Comparison of ENCODE assay signal across 14 cellular contexts in genomic region chr16:12901204-12901596, GRCh38. TPM values are rescaled to one million over a fixed set of nuclear protein-coding genes. Genes with fewer than 3 reads are reported as not detected.
DNase-seq lines count a peak whose midpoint lies in the region; ATAC-seq, FAIRE-seq and TF ChIP-seq lines count a peak whose summit lies in the region.
"Had no signal": no experiment of that assay in that cellular context is flagged by ENCODE, and none has a peak within 500 bp of the region (broad histone marks: within the 10 kb centered on the region; RNA-seq: fewer than 3 reads in every experiment).

No MANE protein-coding gene starts in this region.

- no peak overlapping the region for H3K4me3 ChIP-seq in HepG2 (replicated peaks in 1 of 3; ENCODE audit: insufficient read depth in 1 of 3, low read depth in 2 of 3, low read length in 3 of 3)
- H3K4me3 ChIP-seq in right lobe of liver: no peak overlapping the region
- H3K4me3 ChIP-seq in astrocyte (ENCODE audit: insufficient read depth, low read depth, low read length): no peak overlapping the region
- peak overlapping the region in 1 of 2 donors; percentile 25 for H3K4me3 ChIP-seq in aorta (ENCODE audit: low read length in 2 of 2)

- H3K9ac ChIP-seq in HepG2 (ENCODE audit: insufficient read depth, low read depth, low read length) (no peak overlapping the region), astrocyte (ENCODE audit: low read length) (no peak overlapping the region)

- H3K27me3 Mint-ChIP-seq in astrocyte (ENCODE audit: low read depth, unreplicated experiment): no peaks in the 10 kb centered on the region
- H3K27me3 Mint-ChIP-seq in activated CD8-positive, alpha-beta memory T cell treated with anti-CD3 and anti-CD28 coated beads, Interleukin-2, amount 10 ng/mL, durations not matched to agents 7 days and 5 days: peaks cover 83% of the 10 kb centered on the region

- TF ChIP-seq EP300 in HepG2 (IDR thresholded peaks at IDR 0.05; ENCODE audit: low read depth in 2 of 2, low read length in 2 of 2) (no peak), HepG2 (CRISPR knock-in tag; IDR thresholded peaks at IDR 0.05; ENCODE audit: borderline replicate concordance) (no peak)

- ATAC-seq in HepG2 (peak; percentile 17; the same call in 2 of the 3 replicates), right lobe of liver (no peak), aorta (ENCODE audit: low FRiP score) (peak; percentile 12)
- ATAC-seq in activated CD8-positive, alpha-beta memory T cell treated with anti-CD3 and anti-CD28 coated beads, Interleukin-2, amount 10 ng/mL, durations not matched to agents 7 days and 5 days: no peak
- ATAC-seq: gastrocnemius medialis; HCT116; stimulated activated naive B cell treated with anti-CD40 and anti-IgM and Interleukin-4, amounts not matched to agents 10 μg/mL and 1 μg/mL and 100 μg/mL, for 72 hours had no signal

- TF ChIP-seq CTCF in HepG2 (CRISPR knock-in tag; IDR thresholded peaks at IDR 0.05) (no peak), right lobe of liver (IDR thresholded peaks at IDR 0.05) (no peak), astrocyte (IDR thresholded peaks at IDR 0.05; ENCODE audit: insufficient read depth, low read depth, low read length) (no peak)

- POLR2A ChIA-PET in HepG2 (lab: Yijun Ruan, JAX): no interaction called here

- BruUV-seq in HepG2 (replicated peaks; lab: Mats Ljungman, UMichigan): no TSS peak

- H3K4me3 Mint-ChIP-seq in astrocyte (ENCODE audit: unreplicated experiment): peak overlapping the region; percentile 81
- no peak overlapping the region for H3K4me3 Mint-ChIP-seq in activated CD8-positive, alpha-beta memory T cell treated with anti-CD3 and anti-CD28 coated beads, Interleukin-2, amount 10 ng/mL, durations not matched to agents 7 days and 5 days
- H3K4me3 Mint-ChIP-seq: B cell had no signal

- no peak overlapping the region for H2AFZ ChIP-seq in HepG2 (ENCODE audit: low read length)
- H2AFZ ChIP-seq in astrocyte (ENCODE audit: low read depth, low read length): no peak overlapping the region

- H3K4me1 Mint-ChIP-seq in astrocyte (ENCODE audit: low read depth, unreplicated experiment): peaks cover 18% of the 10 kb centered on the region
- peaks cover 2% of the 10 kb centered on the region for H3K4me1 Mint-ChIP-seq in activated CD8-positive, alpha-beta memory T cell treated with anti-CD3 and anti-CD28 coated beads, Interleukin-2, amount 10 ng/mL, durations not matched to agents 7 days and 5 days

- WGBS in HepG2 (ENCODE audit: low lambda C conversion rate): 35% methylated on average over 29 of the region's 34 CpGs
- WGBS in right lobe of liver (ENCODE audit: insufficient coverage, low coverage, low lambda C conversion rate, missing lambda C conversion rate): 0% methylated on average over 1 of the region's 34 CpGs
- WGBS in aorta, 2 donors: 1 to 2% methylated on average over 27 to 34 of the region's 34 CpGs

- CTCF ChIA-PET in HepG2 (lab: Yijun Ruan, JAX; ENCODE audit: low intra/inter-chr PET ratio, low total read pairs): no interaction called here
- CTCF ChIA-PET in activated CD8-positive, alpha-beta memory T cell treated with anti-CD3 and anti-CD28 coated beads, Interleukin-2, amount 10 ng/mL, durations not matched to agents 7 days and 5 days (lab: Charles Lee): no interaction called here

- no peaks in the 10 kb centered on the region for H3K79me2 ChIP-seq in HepG2 (ENCODE audit: insufficient read depth, low read length)
- H3K79me2 ChIP-seq in astrocyte (ENCODE audit: insufficient read depth, low read length): no peaks in the 10 kb centered on the region

- H3K4me1 ChIP-seq in HepG2 (ENCODE audit: insufficient read depth, low read length): no peaks in the 10 kb centered on the region
- H3K4me1 ChIP-seq in right lobe of liver: peaks cover 0 to 11% (median 0%) of the 10 kb centered on the region in 4 donors
- peaks cover 4% of the 10 kb centered on the region for H3K4me1 ChIP-seq in astrocyte (ENCODE audit: insufficient read depth, low read length)
- no peaks in the 10 kb centered on the region for H3K4me1 ChIP-seq in aorta (ENCODE audit: control insufficient read depth in 1 of 2, insufficient read depth in 2 of 2, low read length in 2 of 2)
- H3K4me1 ChIP-seq: gastrocnemius medialis had no signal

- H3K9me3 Mint-ChIP-seq in astrocyte (ENCODE audit: unreplicated experiment): no peaks in the 10 kb centered on the region
- no peaks in the 10 kb centered on the region for H3K9me3 Mint-ChIP-seq in activated CD8-positive, alpha-beta memory T cell treated with anti-CD3 and anti-CD28 coated beads, Interleukin-2, amount 10 ng/mL, durations not matched to agents 7 days and 5 days (ENCODE audit: low read depth)
- H3K9me3 Mint-ChIP-seq: stimulated activated naive B cell treated with anti-CD40 and anti-IgM and Interleukin-4, amounts not matched to agents 10 μg/mL and 1 μg/mL and 100 μg/mL, for 72 hours had no signal

- H3K4me2 ChIP-seq in HepG2 (ENCODE audit: low read depth, low read length) (no peak overlapping the region), astrocyte (ENCODE audit: low read length) (peak overlapping the region; percentile 26)

- H3K27ac ChIP-seq in HepG2 (ENCODE audit: extremely low read length, insufficient read depth, low read length) (no peak overlapping the region), right lobe of liver (no peak overlapping the region), astrocyte (ENCODE audit: low read depth, low read length) (no peak overlapping the region), aorta (ENCODE audit: low read depth in 1 of 2, low read length in 2 of 2) (no peak overlapping the region)
- H3K27ac ChIP-seq: gastrocnemius medialis had no signal

- TF ChIP-seq POLR2A in HepG2 (IDR thresholded peaks at IDR 0.05; ENCODE audit: insufficient read depth in 1 of 2, low read depth in 2 of 2, low read length in 2 of 2) (no peak), right lobe of liver (IDR thresholded peaks at IDR 0.05) (no peak)

- H3K27me3 ChIP-seq in HepG2 (ENCODE audit: control insufficient read depth in 1 of 2, insufficient read depth in 2 of 2, low read length in 2 of 2) (peaks cover 14 to 56% of the 10 kb centered on the region in 2 experiments), right lobe of liver (peaks cover 0 to 10% of the 10 kb centered on the region in 2 donors), astrocyte (ENCODE audit: insufficient read depth, low read length) (peaks cover 52% of the 10 kb centered on the region), aorta (ENCODE audit: control insufficient read depth in 1 of 2, insufficient read depth in 2 of 2, low read length in 1 of 2) (no peaks in the 10 kb centered on the region)

- no peaks in the 10 kb centered on the region for H3K36me3 ChIP-seq in HepG2 (replicated peaks in 1 of 2; ENCODE audit: control insufficient read depth in 1 of 2, insufficient read depth in 2 of 2, low read length in 2 of 2)
- H3K36me3 ChIP-seq in right lobe of liver: no peaks in the 10 kb centered on the region
- no peaks in the 10 kb centered on the region for H3K36me3 ChIP-seq in astrocyte (ENCODE audit: insufficient read depth, low read length)
- H3K36me3 ChIP-seq in aorta (ENCODE audit: control insufficient read depth in 1 of 2, insufficient read depth in 2 of 2, low read length in 1 of 2): no peaks in the 10 kb centered on the region
- H3K36me3 ChIP-seq: gastrocnemius medialis had no signal

- in situ Hi-C loops in HepG2 (cut with HindIII; ENCODE audit: extremely low pct_ligation_motif_present, low pct_unique_long_range_greater_than_20kb): no loop called here

- H3K9me3 ChIP-seq in HepG2 (ENCODE audit: low read length): no peaks in the 10 kb centered on the region
- no peaks in the 10 kb centered on the region for H3K9me3 ChIP-seq in right lobe of liver
- H3K9me3 ChIP-seq in astrocyte (ENCODE audit: insufficient read depth, low read depth, low read length): no peaks in the 10 kb centered on the region
- no peaks in the 10 kb centered on the region for H3K9me3 ChIP-seq in aorta (ENCODE audit: control insufficient read depth, low read length)
- H3K9me3 ChIP-seq: gastrocnemius medialis had no signal

- FAIRE-seq in HepG2 (lab: Jason Lieb, UNC): no peak
- no peak for FAIRE-seq in astrocyte (lab: Jason Lieb, UNC)
- FAIRE-seq: bronchial epithelial cell had no signal

- no peak overlapping the region for H3K27ac Mint-ChIP-seq in astrocyte (ENCODE audit: unreplicated experiment)
- no peak overlapping the region for H3K27ac Mint-ChIP-seq in activated CD8-positive, alpha-beta memory T cell treated with anti-CD3 and anti-CD28 coated beads, Interleukin-2, amount 10 ng/mL, durations not matched to agents 7 days and 5 days
- H3K27ac Mint-ChIP-seq: B cell; stimulated activated naive B cell treated with anti-CD40 and anti-IgM and Interleukin-4, amounts not matched to agents 10 μg/mL and 1 μg/mL and 100 μg/mL, for 72 hours had no signal

- DNase-seq in HepG2 (ENCODE audit: low spot score): no peak
- no peak for DNase-seq in right lobe of liver
- no peak for DNase-seq in astrocyte (ENCODE audit: low read depth)
- peak; percentile 91 for DNase-seq in kidney tubule cell (ENCODE audit: low spot score)
- DNase-seq in aorta: no peak
- DNase-seq in activated CD8-positive, alpha-beta memory T cell treated with anti-CD3 and anti-CD28 coated beads, Interleukin-2, amount 10 ng/mL, durations not matched to agents 7 days and 5 days: no peak
- no peak for DNase-seq in hippocampal formation (lab: John Stamatoyannopoulos, UW)
- DNase-seq in OCI-M2 (lab: John Stamatoyannopoulos, UW; ENCODE audit: unreplicated experiment): no peak
- DNase-seq: activated CD4-positive, alpha-beta T cell treated with anti-CD3 and anti-CD28 coated beads, Interleukin-2, amount 50 U/mL, for 4 hours; gastrocnemius medialis; stimulated activated naive B cell treated with anti-CD40 and anti-IgM and Interleukin-4, amounts not matched to agents 10 μg/mL and 1 μg/mL and 100 μg/mL, for 72 hours had no signal

- TF ChIP-seq RAD21 in HepG2 (CRISPR knock-in tag; IDR thresholded peaks at IDR 0.05): no peak

- intact Hi-C loops in HepG2 (cut with micrococcal nuclease; ENCODE audit: unreplicated experiment): no loop called here
- intact Hi-C loops in right lobe of liver (cut with DNase I): no loop called here
- intact Hi-C loops in aorta (cut with DNase I): no loop called here

- no peaks in the 10 kb centered on the region; the same call in 1 of the 2 replicates for H4K20me1 ChIP-seq in HepG2 (ENCODE audit: insufficient read depth, low read length)
- no peaks in the 10 kb centered on the region for H4K20me1 ChIP-seq in astrocyte (ENCODE audit: insufficient read depth, low read length)

- no peaks in the 10 kb centered on the region for H3K36me3 Mint-ChIP-seq in astrocyte (ENCODE audit: low read depth, unreplicated experiment)
- no peaks in the 10 kb centered on the region for H3K36me3 Mint-ChIP-seq in activated CD8-positive, alpha-beta memory T cell treated with anti-CD3 and anti-CD28 coated beads, Interleukin-2, amount 10 ng/mL, durations not matched to agents 7 days and 5 days
- H3K36me3 Mint-ChIP-seq: stimulated activated naive B cell treated with anti-CD40 and anti-IgM and Interleukin-4, amounts not matched to agents 10 μg/mL and 1 μg/mL and 100 μg/mL, for 72 hours had no signal

RNA-seq across cellular contexts. Expression of gene SHISA9, which starts 0.2 kb away (rescaled TPM):
- total RNA-seq in HepG2 (2016; rRNA removed; fragmentation: Illumina TruSeq; extraction: Trizol) (not detected in 2 replicates), right lobe of liver (under 1 TPM in 2 of 6 experiments, not detected in 4; 0.02 to 0.06 TPM), astrocyte (51.2 and 73.0 TPM in 2 replicates), aorta (under 1 TPM; 0.10 to 0.39 TPM)
- total RNA-seq in HepG2 (2016; cell fraction: cytosol; rRNA removed; fragmentation: Illumina TruSeq; extraction: Trizol; ENCODE audit: low read depth): not detected in 2 replicates
- not detected in 2 replicates for total RNA-seq in HepG2 (2016; cell fraction: insoluble cytoplasmic fraction; rRNA removed; fragmentation: Illumina TruSeq; extraction: Trizol)
- not detected in 2 replicates for total RNA-seq in HepG2 (2016; cell fraction: membrane; rRNA removed; fragmentation: Illumina TruSeq; extraction: Trizol)
- total RNA-seq in HepG2 (2016; cell fraction: nucleus; rRNA removed; fragmentation: Illumina TruSeq; extraction: Trizol): not detected in 2 replicates
- polyA plus RNA-seq in HepG2 (2011; rRNA removed) (0.01 TPM in 1 of 2 replicates, not detected in the other), aorta (under 1 TPM in 1 of 2 donors, not detected in 1; 0.25 TPM)
- polyA plus RNA-seq in HepG2 (2011; cell fraction: cytosol; rRNA removed): not detected in 2 replicates
- 0.03 TPM in 2 replicates for polyA plus RNA-seq in HepG2 (2011; cell fraction: nucleus; rRNA removed)
- not detected in 2 replicates for polyA plus RNA-seq in HepG2 (2012)
- not detected in 2 replicates for polyA plus RNA-seq in HepG2 (2016; cell fraction: cytosol; fragmentation: Illumina TruSeq; extraction: Trizol; ENCODE audit: low read depth)
- not detected in 2 replicates for polyA plus RNA-seq in HepG2 (2016; cell fraction: insoluble cytoplasmic fraction; fragmentation: Illumina TruSeq; extraction: Trizol; ENCODE audit: low read depth)
- not detected in 2 replicates for polyA plus RNA-seq in HepG2 (2016; cell fraction: membrane; fragmentation: Illumina TruSeq; extraction: Trizol; ENCODE audit: low read depth)
- not detected in 2 replicates for polyA plus RNA-seq in HepG2 (2016; cell fraction: nucleus; fragmentation: Illumina TruSeq; extraction: Trizol; ENCODE audit: insufficient read depth, low read depth)
- polyA minus RNA-seq in HepG2 (2011; rRNA and poly(A)+ RNA removed; ENCODE audit: low replicate concordance): 0.02 and 0.23 TPM in 2 replicates
- not detected in 2 replicates for polyA minus RNA-seq in HepG2 (2011; cell fraction: cytosol; rRNA and poly(A)+ RNA removed)
- 0.62 and 0.64 TPM in 2 replicates for polyA minus RNA-seq in HepG2 (2011; cell fraction: nucleus; rRNA and poly(A)+ RNA removed)
- under 1 TPM in 1 of 2 experiments, not detected in 1; 0.21 TPM for total RNA-seq in activated CD8-positive, alpha-beta memory T cell treated with anti-CD3 and anti-CD28 coated beads, Interleukin-2, amount 10 ng/mL, durations not matched to agents 7 days and 5 days
- total RNA-seq: gastrocnemius medialis had no signal

Comparison
In these comparisons a context has a peak if more than half of its experiments do, and no peak if none do; other contexts are left out.
1. ATAC-seq: peak in HepG2 (single experiment) and aorta (single experiment); none in right lobe of liver (0 of 4) and activated CD8-positive, alpha-beta memory T cell treated with anti-CD3 and anti-CD28 coated beads, Interleukin-2, amount 10 ng/mL, durations not matched to agents 7 days and 5 days (single experiment).
2. RNA of gene SHISA9, which starts 0.2 kb away (total RNA-seq): 51.2 to 73.0 TPM in astrocyte; 0.10 to 0.39 TPM in aorta, 0.21 TPM in activated CD8-positive, alpha-beta memory T cell treated with anti-CD3 and anti-CD28 coated beads, Interleukin-2, amount 10 ng/mL, durations not matched to agents 7 days and 5 days, not detected in HepG2 and 0.02 to 0.06 TPM in right lobe of liver; every median in the first group is over 10 times any median in the second.